Comparison of ENCODE assay signal across 1 cellular context in genomic region chr14:102556098-102556677, GRCh38.
A peak's percentile ranks its signal among the peaks of the same experiment; 100 is the strongest.
TF ChIP-seq lines count a peak whose summit lies in the region.

No MANE protein-coding gene starts in this region.

TF ChIP-seq in HepG2, 621 proteins besides CTCF, POLR2A, EP300 and RAD21:
- TF ChIP-seq ZNF567 (CRISPR knock-in tag; IDR thresholded peaks at IDR 0.05; ENCODE audit: borderline replicate concordance) (no peak), JARID2 (CRISPR knock-in tag; IDR thresholded peaks at IDR 0.05; ENCODE audit: insufficient replicate concordance) (no peak), HNF1A (IDR thresholded peaks at IDR 0.05; ENCODE audit: low read depth) (no peak), HNF1A (CRISPR knock-in tag; IDR thresholded peaks at IDR 0.05; ENCODE audit: borderline replicate concordance) (0 out of 2 replicates have a peak, but pooled peaks have one; percentile 23), ZNF180 (CRISPR knock-in tag; IDR thresholded peaks at IDR 0.05; ENCODE audit: borderline replicate concordance, low read depth) (no peak), AGO2 (optimal IDR thresholded peaks at IDR 0.05; ENCODE audit: low read depth, low read length) (peak; percentile 50)
